In the genomic region with DNA sequence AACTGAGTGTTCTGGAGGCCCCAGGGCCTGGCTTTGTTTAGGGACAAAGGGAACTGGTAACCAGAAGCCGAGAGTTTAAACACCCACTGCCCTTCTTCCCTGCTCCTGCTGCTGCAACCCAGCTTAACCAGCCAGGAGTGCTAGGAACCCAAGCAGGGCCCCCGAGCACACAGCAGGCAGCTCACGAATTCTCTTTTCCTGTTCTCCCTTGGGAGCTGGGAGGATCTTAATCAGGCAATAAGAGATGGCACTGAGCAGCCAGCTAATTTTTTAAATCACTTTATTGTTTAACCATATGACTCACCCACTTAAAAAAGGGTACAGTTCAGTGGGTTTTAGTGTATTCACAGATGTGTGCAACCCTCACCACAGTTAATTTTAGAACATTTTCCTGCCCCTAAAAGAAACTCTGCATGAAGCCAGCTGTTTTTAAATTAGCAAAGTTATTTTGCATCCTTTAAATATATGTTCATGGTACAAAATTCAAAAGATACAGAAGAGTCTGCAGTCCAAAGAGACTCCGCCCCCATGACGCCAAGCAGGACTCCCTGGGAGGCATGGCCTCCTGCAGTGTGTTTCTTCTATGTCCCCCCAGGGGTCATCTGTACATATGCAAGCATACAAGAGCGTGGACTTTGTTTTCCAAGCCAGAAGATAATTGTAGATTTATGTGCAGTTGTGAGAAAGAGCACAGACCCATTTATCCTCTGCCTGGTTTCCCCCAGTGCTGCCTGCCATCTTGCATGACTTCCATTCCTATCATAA, we compare ENCODE assay signal across 12 cellular contexts. TPM values are rescaled to one million over a fixed set of nuclear protein-coding genes. Genes with fewer than 3 reads are reported as not detected.
DNase-seq lines count a peak whose midpoint lies in the region; FAIRE-seq and TF ChIP-seq lines count a peak whose summit lies in the region.
"Had no signal": no experiment of that assay in that cellular context is flagged by ENCODE, and none has a peak within 500 bp of the region (broad histone marks: within the 10 kb centered on the region; RNA-seq: fewer than 3 reads in every experiment).

No MANE protein-coding gene starts in this region.

- no peak overlapping the region for H3K4me3 ChIP-seq in suprapubic skin
- H3K4me3 ChIP-seq: mucosa of descending colon had no signal

- H3K4me1 ChIP-seq in suprapubic skin: peaks cover 13% of the 10 kb centered on the region

- no peak for TF ChIP-seq CTCF in suprapubic skin (IDR thresholded peaks at IDR 0.05)

- 63% methylated on average over 6 of the region's 6 CpGs for WGBS in suprapubic skin

- no peak overlapping the region for H3K27ac ChIP-seq in suprapubic skin
- H3K27ac ChIP-seq: epithelial cell of prostate had no signal

- TF ChIP-seq POLR2A in suprapubic skin (IDR thresholded peaks at IDR 0.05): no peak
- no peak for TF ChIP-seq POLR2A in H54 (IDR thresholded peaks at IDR 0.05; ENCODE audit: low read depth, low read length)

- FAIRE-seq in H54 (lab: Jason Lieb, UNC): no peak

- peak; percentile 12 for DNase-seq in DMS79 (lab: John Stamatoyannopoulos, UW)
- DNase-seq in MV-4-11 (lab: John Stamatoyannopoulos, UW): peak; percentile 40
- peak; percentile 47 for DNase-seq in T1000 (lab: John Stamatoyannopoulos, UW)
- DNase-seq in myocyte (ENCODE audit: low read depth): peak; percentile 73
- no peak for DNase-seq in cerebellar nuclear complex (lab: John Stamatoyannopoulos, UW)
- DNase-seq in suprapubic skin (ENCODE audit: low spot score in 2 of 2): no peak
- no peak for DNase-seq in H54 (ENCODE audit: insufficient read length, low spot score)
- no peak for DNase-seq in cerebellar cortex (ENCODE audit: low spot score)
- DNase-seq: activated naive CD4-positive, alpha-beta T cell treated with anti-CD3 and anti-CD28 coated beads, Interleukin-2, amount 10 ng/mL, durations not matched to agents 7 days and 5 days; mucosa of descending colon; NCI-H2029 had no signal

- H3K27me3 ChIP-seq in suprapubic skin: no peaks in the 10 kb centered on the region

- peaks cover 56% of the 10 kb centered on the region for H3K36me3 ChIP-seq in suprapubic skin

- no peak for TF ChIP-seq EP300 in suprapubic skin (IDR thresholded peaks at IDR 0.05)

- no peaks in the 10 kb centered on the region for H3K9me3 ChIP-seq in suprapubic skin
- H3K9me3 ChIP-seq: mucosa of descending colon had no signal

RNA-seq across cellular contexts. Expression of gene PPP6R3, which starts 18.9 kb away (rescaled TPM):
- total RNA-seq in myocyte (101 and 113 TPM in 2 replicates), suprapubic skin (100 to 1,000 TPM in 1 of 4 donors, 10 to 100 TPM in 3; 81.8 to 197 (median 97.0) TPM)
- polyA plus RNA-seq in myocyte (2012): 27.2 TPM

Comparison
In these comparisons a context has a peak if more than half of its experiments do, and no peak if none do; other contexts are left out.
1. DNase-seq: peak in DMS79 (single experiment), MV-4-11 (single experiment), T1000 (single experiment) and myocyte (single experiment); none in cerebellar nuclear complex (0 of 2), suprapubic skin (0 of 2), H54 (single experiment) and cerebellar cortex (single experiment).